13 cellular contexts compared by ENCODE assay signal in the genomic region with DNA sequence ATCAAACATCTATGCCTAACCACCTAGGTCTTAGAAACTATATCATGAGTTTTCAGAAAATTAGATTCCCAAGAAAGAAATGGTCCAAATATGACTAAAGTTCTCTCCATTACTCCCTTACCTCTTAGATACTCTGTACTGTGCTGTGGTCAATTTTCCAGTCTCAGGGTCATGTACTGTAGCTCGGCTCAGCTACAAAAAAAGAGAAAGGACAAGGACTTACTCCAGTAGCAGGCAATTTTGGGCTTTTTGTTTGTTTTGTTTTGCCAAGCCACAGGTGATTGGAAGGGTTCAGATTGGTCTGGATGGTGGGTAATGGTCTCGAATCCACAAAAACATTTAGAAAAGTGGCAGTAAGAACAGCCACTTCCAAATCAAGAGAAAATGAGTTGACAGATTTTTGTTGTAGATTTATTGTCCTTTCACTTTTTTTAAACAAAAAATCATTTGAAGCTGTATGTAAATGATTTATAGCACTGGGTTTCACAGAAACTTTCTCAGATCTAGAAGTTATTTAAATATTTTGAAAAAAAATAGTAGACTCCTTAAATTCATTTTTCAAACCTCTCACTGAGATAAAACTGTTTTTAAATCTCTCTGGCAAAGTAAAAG. TPM values are rescaled to one million over a fixed set of nuclear protein-coding genes. Genes with fewer than 3 reads are reported as not detected.
DNase-seq lines count a peak whose midpoint lies in the region; ATAC-seq, FAIRE-seq and TF ChIP-seq lines count a peak whose summit lies in the region.
"Had no signal": no experiment of that assay in that cellular context is flagged by ENCODE, and none has a peak within 500 bp of the region (broad histone marks: within the 10 kb centered on the region; RNA-seq: fewer than 3 reads in every experiment).

No MANE protein-coding gene starts in this region.

- H3K27me3 ChIP-seq in SJCRH30, result no peaks in the 10 kb centered on the region

- H3K9me3 ChIP-seq in SJCRH30 (replicated peaks), result no peaks in the 10 kb centered on the region

- TF ChIP-seq POLR2A in GM12892 (IDR thresholded peaks at IDR 0.05; ENCODE audit: low read depth, low read length), result no peak

- H3K27me3 Mint-ChIP-seq in endothelial cell (ENCODE audit: unreplicated experiment) (no peaks in the 10 kb centered on the region), nephron (ENCODE audit: low read depth) (no peaks in the 10 kb centered on the region)
- no peaks in the 10 kb centered on the region for H3K27me3 Mint-ChIP-seq in activated CD8-positive, alpha-beta T cell treated with anti-CD3 and anti-CD28 coated beads for 36 hours
- H3K27me3 Mint-ChIP-seq: activated naive CD4-positive, alpha-beta T cell treated with anti-CD3 and anti-CD28 coated beads, Interleukin-2, amount 10 ng/mL, durations not matched to agents 7 days and 5 days had no signal

- H3K9me3 Mint-ChIP-seq in endothelial cell (ENCODE audit: unreplicated experiment) (no peaks in the 10 kb centered on the region), nephron (no peaks in the 10 kb centered on the region)
- no peaks in the 10 kb centered on the region for H3K9me3 Mint-ChIP-seq in activated CD8-positive, alpha-beta T cell treated with anti-CD3 and anti-CD28 coated beads for 36 hours
- H3K9me3 Mint-ChIP-seq: activated naive CD4-positive, alpha-beta T cell treated with anti-CD3 and anti-CD28 coated beads, Interleukin-2, amount 10 ng/mL, durations not matched to agents 7 days and 5 days had no signal

- POLR2A ChIA-PET in activated CD8-positive, alpha-beta T cell treated with anti-CD3 and anti-CD28 coated beads for 36 hours (lab: Charles Lee), result interaction anchor here (0.6 kb wide), 1 partner anchor 363 kb away, joined by 3 read pairs; no protein-coding TSS in a partner anchor

- peak; percentile 78 for FAIRE-seq in GM12892 (lab: Jason Lieb, UNC)
- FAIRE-seq: kidney had no signal

- H3K4me3 Mint-ChIP-seq in endothelial cell (ENCODE audit: unreplicated experiment), result no peak overlapping the region
- H3K4me3 Mint-ChIP-seq in nephron, result no peak overlapping the region
- no peak overlapping the region for H3K4me3 Mint-ChIP-seq in activated CD8-positive, alpha-beta T cell treated with anti-CD3 and anti-CD28 coated beads for 36 hours
- H3K4me3 Mint-ChIP-seq: activated naive CD4-positive, alpha-beta T cell treated with anti-CD3 and anti-CD28 coated beads, Interleukin-2, amount 10 ng/mL, durations not matched to agents 7 days and 5 days had no signal

- no peak for ATAC-seq in activated CD8-positive, alpha-beta T cell treated with anti-CD3 and anti-CD28 coated beads for 36 hours

- H3K36me3 ChIP-seq in SJCRH30, result peaks cover 17% of the 10 kb centered on the region

- TF ChIP-seq CTCF in endothelial cell (IDR thresholded peaks at IDR 0.05; ENCODE audit: unreplicated experiment), result no peak
- TF ChIP-seq CTCF in nephron (IDR thresholded peaks at IDR 0.05; ENCODE audit: unreplicated experiment in 3 of 3), result no peak
- no peak for TF ChIP-seq CTCF in activated CD8-positive, alpha-beta T cell treated with anti-CD3 and anti-CD28 coated beads for 36 hours (IDR thresholded peaks at IDR 0.05)

- peak overlapping the region; percentile 76 for H3K27ac Mint-ChIP-seq in endothelial cell (ENCODE audit: unreplicated experiment)
- peak overlapping the region; percentile 79 to 90 (median 89) for H3K27ac Mint-ChIP-seq in nephron
- no peak overlapping the region for H3K27ac Mint-ChIP-seq in activated CD8-positive, alpha-beta T cell treated with anti-CD3 and anti-CD28 coated beads for 36 hours
- H3K27ac Mint-ChIP-seq: activated naive CD4-positive, alpha-beta T cell treated with anti-CD3 and anti-CD28 coated beads, Interleukin-2, amount 10 ng/mL, durations not matched to agents 7 days and 5 days had no signal

- H3K4me1 Mint-ChIP-seq in endothelial cell (ENCODE audit: unreplicated experiment), result peaks cover 20% of the 10 kb centered on the region
- H3K4me1 Mint-ChIP-seq in nephron, result peaks cover 15% of the 10 kb centered on the region
- no peaks in the 10 kb centered on the region for H3K4me1 Mint-ChIP-seq in activated CD8-positive, alpha-beta T cell treated with anti-CD3 and anti-CD28 coated beads for 36 hours (ENCODE audit: low read depth)
- H3K4me1 Mint-ChIP-seq: activated naive CD4-positive, alpha-beta T cell treated with anti-CD3 and anti-CD28 coated beads, Interleukin-2, amount 10 ng/mL, durations not matched to agents 7 days and 5 days had no signal

- no peaks in the 10 kb centered on the region for H3K36me3 Mint-ChIP-seq in endothelial cell (ENCODE audit: low read depth, unreplicated experiment)
- peaks cover 39% of the 10 kb centered on the region for H3K36me3 Mint-ChIP-seq in nephron (ENCODE audit: low read depth)
- H3K36me3 Mint-ChIP-seq in activated CD8-positive, alpha-beta T cell treated with anti-CD3 and anti-CD28 coated beads for 36 hours (ENCODE audit: low read depth), result peaks cover 39% of the 10 kb centered on the region

- H3K4me3 ChIP-seq in SJCRH30, result no peak overlapping the region

- H3K27ac ChIP-seq in SJCRH30, result peak overlapping the region; percentile 54

- peaks cover 16% of the 10 kb centered on the region for H3K4me1 ChIP-seq in SJCRH30

- intact Hi-C loops in activated CD8-positive, alpha-beta T cell treated with anti-CD3 and anti-CD28 coated beads for 36 hours (cut with micrococcal nuclease), result no loop called here

- DNase-seq in GM12892 (ENCODE audit: insufficient read length), result no peak
- DNase-seq in SJCRH30, result no peak
- no peak for DNase-seq in endothelial cell (ENCODE audit: low spot score)
- no peak for DNase-seq in superior temporal gyrus (ENCODE audit: extremely low spot score)
- no peak for DNase-seq in stimulated activated CD4-positive, alpha-beta T cell treated with anti-CD3 and anti-CD28 coated beads, Interleukin-2, amount 100 ng/mL, for 24 hours
- DNase-seq in KG1 (lab: John Stamatoyannopoulos, UW), result no peak
- no peak for DNase-seq in activated CD8-positive, alpha-beta T cell treated with anti-CD3 and anti-CD28 coated beads for 36 hours
- DNase-seq: activated naive CD4-positive, alpha-beta T cell treated with anti-CD3 and anti-CD28 coated beads, Interleukin-2, amount 10 ng/mL, durations not matched to agents 7 days and 5 days; cortex of kidney; kidney; stimulated activated CD4-positive, alpha-beta T cell treated with anti-CD3 and anti-CD28 coated beads, Interleukin-4, amount 100 ng/mL, for 4 hours; stimulated activated naive CD4-positive, alpha-beta T cell had no signal

- CTCF ChIA-PET in activated CD8-positive, alpha-beta T cell treated with anti-CD3 and anti-CD28 coated beads for 36 hours (lab: Charles Lee), result interaction anchor here (1.0 kb wide), 1 partner anchor 115 kb away, joined by 3 read pairs; no protein-coding TSS in a partner anchor

RNA-seq across cellular contexts. Expression of a gene that starts 52.8 kb away (rescaled TPM):
- 110 TPM for polyA plus RNA-seq in GM12892 (2012; ENCODE audit: missing spikeins)
- 78.0 and 82.4 TPM in 2 replicates for total RNA-seq in SJCRH30 (2014; rRNA removed; shearing (Covaris generic))
- total RNA-seq in endothelial cell (ENCODE audit: unreplicated experiment), result 20.4 TPM
- 10 to 100 TPM; 72.2 to 72.3 TPM for total RNA-seq in activated CD8-positive, alpha-beta T cell treated with anti-CD3 and anti-CD28 coated beads for 36 hours
